In genomic region chr18:54296017-54296416, GRCh38 we compare ENCODE assay signal across 1 cellular context.
TF ChIP-seq lines count a peak whose summit lies in the region.

No MANE protein-coding gene starts in this region.

TF ChIP-seq in GM23338, 12 proteins besides CTCF, POLR2A, EP300 and RAD21 (continued from another document):
- peak; percentile 67 for TF ChIP-seq REST (IDR thresholded peaks at IDR 0.05; ENCODE audit: unreplicated experiment)
TF ChIP-seq in GM23338: peak in this region for 1.
